ENCODE assay signal across 34 cellular contexts in the genomic region with DNA sequence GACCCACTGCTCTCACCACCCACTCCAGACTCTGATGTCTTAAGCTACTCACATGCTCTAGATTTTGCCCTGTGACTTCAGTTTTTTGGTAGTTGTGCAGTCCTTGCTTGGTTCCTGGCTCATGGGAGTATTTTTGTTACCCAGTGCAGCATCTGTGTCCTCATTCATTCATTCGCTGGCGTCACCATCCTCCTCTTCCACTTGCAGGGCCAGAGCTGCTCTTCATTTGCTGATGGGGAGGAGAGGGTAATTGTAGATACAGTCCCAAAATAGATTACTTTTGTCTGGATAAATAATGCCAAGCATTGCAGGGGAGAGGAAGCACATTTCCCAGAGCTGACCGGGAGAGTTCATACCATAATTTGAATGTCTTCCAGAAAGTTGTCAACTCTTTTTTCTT. TPM values are rescaled to one million over a fixed set of nuclear protein-coding genes. Genes with fewer than 3 reads are reported as not detected.
"Had no signal": no experiment of that assay in that cellular context is flagged by ENCODE, and none has a peak within 500 bp of the region (broad histone marks: within the 10 kb centered on the region; RNA-seq: fewer than 3 reads in every experiment).

No MANE protein-coding gene starts in this region.

- H3K27me3 Mint-ChIP-seq: activated CD4-positive, alpha-beta memory T cell treated with anti-CD3 and anti-CD28 coated beads, Interleukin-2, amount 10 ng/mL, durations not matched to agents 7 days and 5 days; activated CD8-positive, alpha-beta memory T cell treated with anti-CD3 and anti-CD28 coated beads, Interleukin-2, amount 10 ng/mL, durations not matched to agents 7 days and 5 days; activated naive CD4-positive, alpha-beta T cell treated with anti-CD3 and anti-CD28 coated beads, Interleukin-2, amount 50 U/mL, for 24 hours; activated naive CD8-positive, alpha-beta T cell treated with anti-CD3 and anti-CD28 coated beads, Interleukin-2, amount 10 ng/mL, durations not matched to agents 7 days and 5 days; activated T-helper 17 cell treated with anti-CD3 and anti-CD28 coated beads, Interleukin-2, amount 50 U/mL, for 72 hours had no signal

- H3K4me1 ChIP-seq: ascending aorta, Peyer's patch had no signal

- H3K27me3 ChIP-seq: ascending aorta, cardiac muscle cell, Peyer's patch had no signal

- H3K4me3 Mint-ChIP-seq: activated CD4-positive, alpha-beta memory T cell treated with anti-CD3 and anti-CD28 coated beads, Interleukin-2, amount 10 ng/mL, durations not matched to agents 7 days and 5 days; activated CD8-positive, alpha-beta memory T cell treated with anti-CD3 and anti-CD28 coated beads, Interleukin-2, amount 10 ng/mL, durations not matched to agents 7 days and 5 days; activated naive CD4-positive, alpha-beta T cell treated with anti-CD3 and anti-CD28 coated beads, Interleukin-2, amount 50 U/mL, for 24 hours; activated naive CD8-positive, alpha-beta T cell treated with anti-CD3 and anti-CD28 coated beads, Interleukin-2, amount 10 ng/mL, durations not matched to agents 7 days and 5 days; activated T-helper 17 cell treated with anti-CD3 and anti-CD28 coated beads, Interleukin-2, amount 50 U/mL, for 72 hours had no signal

- H3K36me3 ChIP-seq: cardiac muscle cell had no signal

- H3K36me3 Mint-ChIP-seq: activated CD8-positive, alpha-beta memory T cell treated with anti-CD3 and anti-CD28 coated beads, Interleukin-2, amount 10 ng/mL, durations not matched to agents 7 days and 5 days had no signal

- H3K4me3 ChIP-seq: ascending aorta, cardiac muscle cell, Peyer's patch had no signal

- H3K9ac ChIP-seq: KMS-11 had no signal

- H3K9me3 Mint-ChIP-seq: activated CD4-positive, alpha-beta memory T cell treated with anti-CD3 and anti-CD28 coated beads, Interleukin-2, amount 10 ng/mL, durations not matched to agents 7 days and 5 days; activated naive CD4-positive, alpha-beta T cell treated with anti-CD3 and anti-CD28 coated beads, Interleukin-2, amount 50 U/mL, for 24 hours; activated naive CD8-positive, alpha-beta T cell treated with anti-CD3 and anti-CD28 coated beads, Interleukin-2, amount 10 ng/mL, durations not matched to agents 7 days and 5 days; activated T-helper 17 cell treated with anti-CD3 and anti-CD28 coated beads, Interleukin-2, amount 50 U/mL, for 72 hours had no signal

- H3K9me3 ChIP-seq: ascending aorta, Peyer's patch had no signal

- H3K27ac Mint-ChIP-seq: activated CD4-positive, alpha-beta memory T cell treated with anti-CD3 and anti-CD28 coated beads, Interleukin-2, amount 10 ng/mL, durations not matched to agents 7 days and 5 days; activated CD8-positive, alpha-beta memory T cell treated with anti-CD3 and anti-CD28 coated beads, Interleukin-2, amount 10 ng/mL, durations not matched to agents 7 days and 5 days; activated naive CD4-positive, alpha-beta T cell treated with anti-CD3 and anti-CD28 coated beads, Interleukin-2, amount 50 U/mL, for 24 hours; activated naive CD8-positive, alpha-beta T cell treated with anti-CD3 and anti-CD28 coated beads, Interleukin-2, amount 10 ng/mL, durations not matched to agents 7 days and 5 days; activated T-helper 17 cell treated with anti-CD3 and anti-CD28 coated beads, Interleukin-2, amount 50 U/mL, for 72 hours had no signal

- H3K27ac ChIP-seq: ascending aorta, cardiac muscle cell, KMS-11, Peyer's patch, VCaP had no signal

- H3K4me2 ChIP-seq: KMS-11 had no signal

- H3K4me1 Mint-ChIP-seq: activated CD4-positive, alpha-beta memory T cell treated with anti-CD3 and anti-CD28 coated beads, Interleukin-2, amount 10 ng/mL, durations not matched to agents 7 days and 5 days; activated CD8-positive, alpha-beta memory T cell treated with anti-CD3 and anti-CD28 coated beads, Interleukin-2, amount 10 ng/mL, durations not matched to agents 7 days and 5 days; activated T-helper 17 cell treated with anti-CD3 and anti-CD28 coated beads, Interleukin-2, amount 50 U/mL, for 72 hours had no signal

- ATAC-seq: activated CD8-positive, alpha-beta memory T cell treated with anti-CD3 and anti-CD28 coated beads, Interleukin-2, amount 10 ng/mL, durations not matched to agents 7 days and 5 days; activated T-helper 17 cell treated with anti-CD3 and anti-CD28 coated beads, Interleukin-2, amount 50 U/mL, for 72 hours; PC-3; SK-N-SH treated with all-trans-retinoic acid at 6 μM for 48 hours had no signal

- DNase-seq: activated CD4-positive, alpha-beta memory T cell treated with anti-CD3 and anti-CD28 coated beads, Interleukin-2, amount 10 ng/mL, durations not matched to agents 7 days and 5 days; activated CD4-positive, alpha-beta T cell treated with anti-CD3 and anti-CD28 coated beads for 1 hour; activated CD4-positive, alpha-beta T cell treated with anti-CD3 and anti-CD28 coated beads for 48 hours; activated CD4-positive, CD25-positive, alpha-beta regulatory T cell; activated CD8-positive, alpha-beta memory T cell treated with anti-CD3 and anti-CD28 coated beads for 24 hours; activated CD8-positive, alpha-beta memory T cell treated with anti-CD3 and anti-CD28 coated beads, Interleukin-2, amount 10 ng/mL, durations not matched to agents 7 days and 5 days; activated CD8-positive, alpha-beta memory T cell treated with anti-CD3 and anti-CD28 coated beads, Interleukin-2, amount 50 U/mL, for 48 hours; activated effector memory CD4-positive, alpha-beta T cell treated with anti-CD3 and anti-CD28 coated beads, Interleukin-2, amount 50 U/mL, for 16 hours; activated naive CD4-positive, alpha-beta T cell; activated naive CD8-positive, alpha-beta T cell treated with anti-CD3 and anti-CD28 coated beads, Interleukin-2, amount 10 ng/mL, durations not matched to agents 7 days and 5 days; activated T-cell treated with anti-CD3 and anti-CD28 coated beads, Interleukin-2, amount 50 U/mL, for 48 hours; NCI-H1105 treated with DMSO at 0.1 percent for 48 hours; NCI-H1436 treated with DMSO at 0.1 percent for 48 hours; NCI-H1694 treated with DMSO at 0.1 percent for 48 hours; NCI-H2029; NCI-H2171; NCI-H510A; NCI-H526; NCI-H748 treated with DMSO at 0.1 percent for 48 hours; NK-92 treated with Interleukin-12 subunit alpha and Interleukin-12 subunit beta, amount 100 ng/mL, for 24 hours; PC-3; Peyer's patch; RPMI8226; SIG-M5; T-helper 1 cell; T-helper 2 cell; T-helper 9 cell had no signal

RNA-seq across cellular contexts. Expression of a gene that starts 12.7 kb away (rescaled TPM):
- total RNA-seq: ascending aorta had no signal
